Comparison of ENCODE assay signal across 17 cellular contexts in genomic region chr22:41437198-41437597, GRCh38. TPM values are rescaled to one million over a fixed set of nuclear protein-coding genes. Genes with fewer than 3 reads are reported as not detected.
DNase-seq lines count a peak whose midpoint lies in the region; ATAC-seq and TF ChIP-seq lines count a peak whose summit lies in the region.
"Had no signal": no experiment of that assay in that cellular context is flagged by ENCODE, and none has a peak within 500 bp of the region (broad histone marks: within the 10 kb centered on the region; RNA-seq: fewer than 3 reads in every experiment).

No MANE protein-coding gene starts in this region.

- H3K4me2 ChIP-seq in HCT116 (ENCODE audit: low read length) = no peak overlapping the region
- H3K4me2 ChIP-seq: A549; BLaER1 treated with 17β-estradiol and CSF1 and Interleukin-3, amounts not matched to agents 10 nM and 100 nM had no signal

- peaks cover 0 to 19% of the 10 kb centered on the region in 2 donors for H3K4me1 ChIP-seq in breast epithelium
- no peaks in the 10 kb centered on the region for H3K4me1 ChIP-seq in HCT116 (ENCODE audit: control insufficient read depth in 1 of 2, insufficient read depth in 2 of 2, low read length in 2 of 2)
- peaks cover 83 to 91% of the 10 kb centered on the region in 2 donors for H3K4me1 ChIP-seq in gastrocnemius medialis
- H3K4me1 ChIP-seq: A549, HAP-1 had no signal

- H3K27ac ChIP-seq in breast epithelium (no peak overlapping the region), HCT116 (ENCODE audit: low read depth, low read length) (0 out of 2 replicates have a peak overlapping the region, but pooled peaks have one; percentile 7), gastrocnemius medialis (peak overlapping the region; percentile 92 to 100 (median 99))
- H3K27ac ChIP-seq: A549; BLaER1 treated with 17β-estradiol and CSF1 and Interleukin-3, amounts not matched to agents 10 nM and 100 nM had no signal

- peak overlapping the region; percentile 23 for H3K27ac Mint-ChIP-seq in MCF 10A (ENCODE audit: low read depth, unreplicated experiment)
- H3K27ac Mint-ChIP-seq in central memory CD8-positive, alpha-beta T cell (ENCODE audit: low read depth) = peak overlapping the region; percentile 29

- no peak overlapping the region for H3K4me3 ChIP-seq in breast epithelium
- H3K4me3 ChIP-seq in HCT116 (replicated peaks in 1 of 2; ENCODE audit: low read depth in 1 of 2, low read length in 2 of 2) = no peak overlapping the region
- no peak overlapping the region for H3K4me3 ChIP-seq in gastrocnemius medialis
- H3K4me3 ChIP-seq: A549; BLaER1 treated with 17β-estradiol and CSF1 and Interleukin-3, amounts not matched to agents 10 nM and 100 nM; HAP-1 had no signal

- no peaks in the 10 kb centered on the region for H3K27me3 Mint-ChIP-seq in MCF 10A (ENCODE audit: insufficient read depth, unreplicated experiment)
- no peaks in the 10 kb centered on the region for H3K27me3 Mint-ChIP-seq in central memory CD8-positive, alpha-beta T cell

- no peak overlapping the region for H3K4me3 Mint-ChIP-seq in MCF 10A (ENCODE audit: unreplicated experiment)
- no peak overlapping the region for H3K4me3 Mint-ChIP-seq in central memory CD8-positive, alpha-beta T cell
- H3K4me3 Mint-ChIP-seq: CD8-positive, alpha-beta T cell had no signal

- BruUV-seq in MCF 10A (replicated peaks; lab: Mats Ljungman, UMichigan) (no TSS peak), HCT116 (replicated peaks; lab: Mats Ljungman, UMichigan) (no TSS peak)

- H4K20me1 ChIP-seq in HCT116 (ENCODE audit: insufficient read depth) = peaks cover 4% of the 10 kb centered on the region; the same call in 1 of the 2 replicates

- in situ Hi-C loops in gastrocnemius medialis (cut with MboI; ENCODE audit: low sequenced_read_pairs in 4 of 4) = no loop called here

- ATAC-seq in HCT116 = no peak
- no peak for ATAC-seq in central memory CD8-positive, alpha-beta T cell (replicated peaks; ENCODE audit: extremely low read depth, poor library complexity, severe bottlenecking)
- ATAC-seq in gastrocnemius medialis = no peak
- ATAC-seq in esophagus mucosa = no peak
- no peak for ATAC-seq in HG02840 (IDR thresholded peaks at IDR 0.05; ENCODE audit: low FRiP score, unreplicated experiment)
- ATAC-seq: A549; CD8-positive, alpha-beta T cell had no signal

- POLR2A ChIA-PET in MCF 10A (lab: Yijun Ruan, JAX) (interaction anchor here (0.9 to 1.4 kb wide), 3 partner anchors 8 to 20 kb away, joined by 3 to 5 read pairs (median 3); no protein-coding TSS in a partner anchor), HCT116 (lab: Charles Lee) (interaction anchor here (0.9 to 1.5 kb wide), 2 partner anchors 8 to 10 kb away, joined by 3 to 8 read pairs; partner anchors contain the start of gene TOB2)

- RAD21 ChIA-PET in HCT116 (lab: Charles Lee; ENCODE audit: low non-redundant PET in 1 of 2, low total read pairs in 2 of 2, uncharacterized antibody in 2 of 2, unreplicated experiment in 2 of 2) = no interaction called here

- TF ChIP-seq CTCF in MCF 10A (IDR thresholded peaks at IDR 0.05; ENCODE audit: unreplicated experiment) (no peak), breast epithelium (IDR thresholded peaks at IDR 0.05) (no peak), HCT116 (IDR thresholded peaks at IDR 0.05 in 2 of 3, conservative IDR thresholded peaks at IDR 0.05 in 1 of 3; ENCODE audit: borderline replicate concordance in 1 of 3, insufficient read depth in 1 of 3, low read depth in 2 of 3, low read length in 2 of 3) (no peak), gastrocnemius medialis (IDR thresholded peaks at IDR 0.05 in 4 of 5, conservative IDR thresholded peaks at IDR 0.05 in 1 of 5) (no peak)

- TF ChIP-seq POLR2A in breast epithelium (IDR thresholded peaks at IDR 0.05) (no peak), HCT116 (IDR thresholded peaks at IDR 0.05; ENCODE audit: borderline replicate concordance, extremely low read depth, insufficient read depth, insufficient read length) (no peak), gastrocnemius medialis (IDR thresholded peaks at IDR 0.05) (no peak)

- no peaks in the 10 kb centered on the region for H3K9me3 ChIP-seq in breast epithelium
- no peaks in the 10 kb centered on the region for H3K9me3 ChIP-seq in HCT116 (ENCODE audit: control insufficient read depth in 1 of 2, insufficient read depth in 1 of 2, low read depth in 1 of 2, low read length in 2 of 2)
- no peaks in the 10 kb centered on the region for H3K9me3 ChIP-seq in gastrocnemius medialis
- H3K9me3 ChIP-seq: A549; BLaER1 treated with 17β-estradiol and CSF1 and Interleukin-3, amounts not matched to agents 10 nM and 100 nM; HAP-1 had no signal

- no peak for DNase-seq in MCF 10A (ENCODE audit: unreplicated experiment)
- no peak for DNase-seq in breast epithelium (ENCODE audit: low spot score in 2 of 2)
- no peak for DNase-seq in HCT116 (ENCODE audit: low read depth, low spot score)
- no peak for DNase-seq in central memory CD8-positive, alpha-beta T cell (ENCODE audit: low spot score in 2 of 2)
- DNase-seq in gastrocnemius medialis = no peak
- no peak for DNase-seq in DMS153 (lab: John Stamatoyannopoulos, UW)
- DNase-seq: CD8-positive, alpha-beta T cell; DMS79 treated with DMSO at 0.1 percent for 48 hours; NCI-H1092 treated with DMSO at 0.1 percent for 48 hours; NCI-H2081; NCI-H774; Right ventricle myocardium superior had no signal

- no peak overlapping the region for H3K9ac ChIP-seq in HCT116 (ENCODE audit: low read length)
- H3K9ac ChIP-seq: BLaER1 treated with 17β-estradiol and CSF1 and Interleukin-3, amounts not matched to agents 10 nM and 100 nM had no signal

- CTCF ChIA-PET in MCF 10A (lab: Yijun Ruan, JAX) (interaction anchor here (0.6 to 1.1 kb wide), 3 partner anchors 33 to 279 kb away, joined by 3 read pairs; no protein-coding TSS in a partner anchor), HCT116 (lab: Charles Lee) (no interaction called here)

- peaks cover 86% of the 10 kb centered on the region for H3K36me3 Mint-ChIP-seq in MCF 10A (ENCODE audit: insufficient read depth, unreplicated experiment)
- peaks cover 43% of the 10 kb centered on the region for H3K36me3 Mint-ChIP-seq in central memory CD8-positive, alpha-beta T cell (ENCODE audit: insufficient read depth)

- H2AFZ ChIP-seq in HCT116 (ENCODE audit: low read depth, low read length, poor library complexity, severe bottlenecking) = no peak overlapping the region

- no peaks in the 10 kb centered on the region for H3K9me3 Mint-ChIP-seq in MCF 10A (ENCODE audit: unreplicated experiment)
- no peaks in the 10 kb centered on the region for H3K9me3 Mint-ChIP-seq in central memory CD8-positive, alpha-beta T cell
- H3K9me3 Mint-ChIP-seq: CD8-positive, alpha-beta T cell had no signal

- intact Hi-C loops in MCF 10A (cut with micrococcal nuclease) (no loop called here), breast epithelium (cut with DNase I; ENCODE audit: low total_unique reads) (no loop called here), HCT116 (cut with micrococcal nuclease) (no loop called here), gastrocnemius medialis (cut with DNase I; ENCODE audit: low total_unique reads) (no loop called here)

- H3K27me3 ChIP-seq in breast epithelium = no peaks in the 10 kb centered on the region
- no peaks in the 10 kb centered on the region for H3K27me3 ChIP-seq in HCT116 (ENCODE audit: insufficient read depth, low read length)
- no peaks in the 10 kb centered on the region for H3K27me3 ChIP-seq in gastrocnemius medialis
- H3K27me3 ChIP-seq: BLaER1 treated with 17β-estradiol and CSF1 and Interleukin-3, amounts not matched to agents 10 nM and 100 nM had no signal

- TF ChIP-seq RAD21 in HCT116 (IDR thresholded peaks at IDR 0.05; ENCODE audit: low read depth) = no peak

- H3K4me1 Mint-ChIP-seq in MCF 10A (ENCODE audit: insufficient read depth, unreplicated experiment) = no peaks in the 10 kb centered on the region
- peaks cover 13% of the 10 kb centered on the region for H3K4me1 Mint-ChIP-seq in central memory CD8-positive, alpha-beta T cell

- H3K9me2 ChIP-seq in HCT116 (ENCODE audit: insufficient read depth) = no peaks in the 10 kb centered on the region

- H3K36me3 ChIP-seq in breast epithelium (peaks cover 6% of the 10 kb centered on the region), HCT116 (ENCODE audit: control insufficient read depth in 1 of 2, insufficient read depth in 2 of 2, low read length in 2 of 2) (peaks cover 27 to 29% of the 10 kb centered on the region in 2 experiments; a peak in 3 of 4 replicates), gastrocnemius medialis (peaks cover 0 to 46% of the 10 kb centered on the region in 2 donors)

- H3K79me2 ChIP-seq in HCT116 (ENCODE audit: insufficient read depth, low read length) = peaks cover 75% of the 10 kb centered on the region

TF ChIP-seq in HCT116, 20 proteins besides CTCF, POLR2A, EP300 and RAD21 (continues in another document):
- TF ChIP-seq EZH2 (IDR thresholded peaks at IDR 0.05) = no peak

RNA-seq across cellular contexts. Expression of gene TOB2, which starts 9.4 kb away (rescaled TPM):
- total RNA-seq in MCF 10A (2022) = 25.4 and 26.9 TPM in 2 replicates
- 10 to 100 TPM; 28.8 to 61.9 (median 45.8) TPM for total RNA-seq in breast epithelium
- 55.2 TPM for total RNA-seq in HCT116 (2021; ENCODE audit: unreplicated experiment)
- 36.9 and 39.8 TPM in 2 replicates for polyA plus RNA-seq in HCT116 (2012)
- 10 to 100 TPM; 48.1 to 93.6 (median 65.7) TPM for total RNA-seq in gastrocnemius medialis
- total RNA-seq in esophagus mucosa = 19.6 TPM

RNA-seq across cellular contexts. Expression of gene PHF5A, which starts 31.3 kb away (rescaled TPM):
- total RNA-seq in MCF 10A (2022) = 62.3 and 68.8 TPM in 2 replicates
- total RNA-seq in breast epithelium = 10 to 100 TPM; 42.0 to 46.0 (median 43.8) TPM
- total RNA-seq in HCT116 (2021; ENCODE audit: unreplicated experiment) = 86.0 TPM
- 49.2 and 58.8 TPM in 2 replicates for polyA plus RNA-seq in HCT116 (2012)
- 10 to 100 TPM; 33.8 to 43.5 (median 38.9) TPM for total RNA-seq in gastrocnemius medialis
- 39.2 TPM for total RNA-seq in esophagus mucosa

RNA-seq across cellular contexts. Expression of gene ACO2, which starts 31.7 kb away (rescaled TPM):
- total RNA-seq in MCF 10A (2022) (105 and 109 TPM in 2 replicates), breast epithelium (10 to 100 TPM; 58.1 to 92.2 (median 65.2) TPM), HCT116 (2021; ENCODE audit: unreplicated experiment) (108 TPM), gastrocnemius medialis (100 to 1,000 TPM; 361 to 763 (median 473) TPM), esophagus mucosa (66.5 TPM)
- polyA plus RNA-seq in HCT116 (2012) = 118 and 123 TPM in 2 replicates

RNA-seq across cellular contexts. Expression of gene TEF, which starts 55.5 kb away (rescaled TPM):
- total RNA-seq in MCF 10A (2022) = 2.2 and 4.2 TPM in 2 replicates
- total RNA-seq in breast epithelium = 10 to 100 TPM in 2 of 3 donors, 1 to 10 TPM in 1; 8.8 to 26.6 (median 15.7) TPM
- total RNA-seq in HCT116 (2021; ENCODE audit: unreplicated experiment) = 16.5 TPM
- 15.9 and 17.5 TPM in 2 replicates for polyA plus RNA-seq in HCT116 (2012)
- total RNA-seq in gastrocnemius medialis = 10 to 100 TPM; 15.6 to 39.8 (median 19.5) TPM
- total RNA-seq in esophagus mucosa = 12.5 TPM

Comparison
In these comparisons a context has a peak if more than half of its experiments do, and no peak if none do; other contexts are left out.
1. H3K27ac ChIP-seq: peak in HCT116 (single experiment) and gastrocnemius medialis (4 of 4); none in breast epithelium (0 of 2).